In genomic region chr4:153142700-153143438, GRCh38 we compare ENCODE assay signal across 8 cellular contexts.
DNase-seq lines count a peak whose midpoint lies in the region; ATAC-seq and TF ChIP-seq lines count a peak whose summit lies in the region.

No MANE protein-coding gene starts in this region.

- H3K4me3 ChIP-seq in endodermal cell (ENCODE audit: low read length), result no peak overlapping the region
- H3K4me3 ChIP-seq in stomach, result peak overlapping the region in 2 of 4 donors; percentile 13 to 16

- peak; percentile 89 for TF ChIP-seq CTCF in endodermal cell (conservative IDR thresholded peaks at IDR 0.05)
- TF ChIP-seq CTCF in mesothelial cell of epicardium (IDR thresholded peaks at IDR 0.05; ENCODE audit: unreplicated experiment), result peak; percentile 68
- peak in 5 of 7 experiments; percentile 68 to 83 (median 70) for TF ChIP-seq CTCF in stomach (IDR thresholded peaks at IDR 0.05)

- intact Hi-C loops in activated CD4-positive, alpha-beta T cell treated with anti-CD3 and anti-CD28 coated beads, Interleukin-2, amount 10 ng/mL, durations not matched to agents 24 days and 14 days (cut with micrococcal nuclease), result loop anchor here (1.0 kb wide), 4 partner anchors 175 to 607 kb away; no protein-coding TSS in a partner anchor
- intact Hi-C loops in stomach (cut with DNase I; ENCODE audit: low total_unique reads), result no loop called here

- no peaks in the 10 kb centered on the region for H3K36me3 ChIP-seq in endodermal cell (ENCODE audit: control insufficient read depth, insufficient read depth, low read length)
- H3K36me3 ChIP-seq in stomach, result no peaks in the 10 kb centered on the region

- peak; percentile 58 for ATAC-seq in HG02642 (IDR thresholded peaks at IDR 0.05; ENCODE audit: poor library complexity, unreplicated experiment)
- no peak for ATAC-seq in HG03521 (IDR thresholded peaks at IDR 0.05; ENCODE audit: unreplicated experiment)

- no peak overlapping the region for H3K27ac Mint-ChIP-seq in activated CD4-positive, alpha-beta T cell treated with anti-CD3 and anti-CD28 coated beads, Interleukin-2, amount 10 ng/mL, durations not matched to agents 24 days and 14 days
- H3K27ac Mint-ChIP-seq in endodermal cell (no peak overlapping the region), mesothelial cell of epicardium (peak overlapping the region; percentile 88)

- H3K27me3 Mint-ChIP-seq in activated CD4-positive, alpha-beta T cell treated with anti-CD3 and anti-CD28 coated beads, Interleukin-2, amount 10 ng/mL, durations not matched to agents 24 days and 14 days, result peaks cover 16% of the 10 kb centered on the region
- H3K27me3 Mint-ChIP-seq in endodermal cell (ENCODE audit: insufficient read depth) (no peaks in the 10 kb centered on the region), mesothelial cell of epicardium (ENCODE audit: low read depth) (no peaks in the 10 kb centered on the region)

- WGBS in endodermal cell (ENCODE audit: insufficient coverage in 1 of 2, insufficient read length in 1 of 2), 2 experiments, result 48 to 51% methylated on average over 5 to 7 of the region's 7 CpGs
- WGBS in stomach, 5 donors, result 39 to 48% (median 43%) methylated on average over 7 of the region's 7 CpGs

- DNase-seq in CD1c-positive myeloid dendritic cell (ENCODE audit: extremely low spot score), result peak; percentile 74
- DNase-seq in NCI-H460 (ENCODE audit: extremely low read depth, low read depth), result peak; percentile 74
- peak; percentile 83 for DNase-seq in activated CD4-positive, alpha-beta T cell treated with anti-CD3 and anti-CD28 coated beads, Interleukin-2, amount 10 ng/mL, durations not matched to agents 24 days and 14 days
- DNase-seq in endodermal cell, result peak; percentile 91
- DNase-seq in mesothelial cell of epicardium (ENCODE audit: low spot score in 2 of 2, unreplicated experiment in 2 of 2), result peak; percentile 28 to 62
- peak; percentile 89 for DNase-seq in stomach

- H3K9me3 ChIP-seq in endodermal cell (ENCODE audit: control insufficient read depth, low read length), result no peaks in the 10 kb centered on the region
- H3K9me3 ChIP-seq in stomach, result no peaks in the 10 kb centered on the region

- H3K27me3 ChIP-seq in endodermal cell (ENCODE audit: control insufficient read depth, insufficient read depth, low read length, poor library complexity, severe bottlenecking) (no peaks in the 10 kb centered on the region), stomach (peaks cover 0 to 4% (median 0%) of the 10 kb centered on the region in 3 donors)

- H3K9ac ChIP-seq in endodermal cell (ENCODE audit: extremely low read depth, low read length, poor library complexity, severe bottlenecking), result no peak overlapping the region

- no peaks in the 10 kb centered on the region for H3K36me3 Mint-ChIP-seq in activated CD4-positive, alpha-beta T cell treated with anti-CD3 and anti-CD28 coated beads, Interleukin-2, amount 10 ng/mL, durations not matched to agents 24 days and 14 days (ENCODE audit: low read depth)
- H3K36me3 Mint-ChIP-seq in endodermal cell (ENCODE audit: low read depth) (no peaks in the 10 kb centered on the region), mesothelial cell of epicardium (no peaks in the 10 kb centered on the region)

- peaks cover 4% of the 10 kb centered on the region for H3K4me1 Mint-ChIP-seq in activated CD4-positive, alpha-beta T cell treated with anti-CD3 and anti-CD28 coated beads, Interleukin-2, amount 10 ng/mL, durations not matched to agents 24 days and 14 days
- peaks cover 16% of the 10 kb centered on the region for H3K4me1 Mint-ChIP-seq in endodermal cell
- H3K4me1 Mint-ChIP-seq in mesothelial cell of epicardium, result peaks cover 22% of the 10 kb centered on the region

- TF ChIP-seq POLR2A in stomach (IDR thresholded peaks at IDR 0.05), result no peak

- H3K27ac ChIP-seq in endodermal cell (ENCODE audit: low read depth, low read length), result peak overlapping the region; percentile 50
- peak overlapping the region; percentile 59 to 80 (median 72) for H3K27ac ChIP-seq in stomach

- TF ChIP-seq EP300 in stomach (IDR thresholded peaks at IDR 0.05), result no peak

- no peaks in the 10 kb centered on the region for H3K9me3 Mint-ChIP-seq in activated CD4-positive, alpha-beta T cell treated with anti-CD3 and anti-CD28 coated beads, Interleukin-2, amount 10 ng/mL, durations not matched to agents 24 days and 14 days
- H3K9me3 Mint-ChIP-seq in endodermal cell, result no peaks in the 10 kb centered on the region
- no peaks in the 10 kb centered on the region for H3K9me3 Mint-ChIP-seq in mesothelial cell of epicardium

- H3K4me1 ChIP-seq in endodermal cell (ENCODE audit: control insufficient read depth, insufficient read depth, low read length), result peaks cover 3% of the 10 kb centered on the region
- H3K4me1 ChIP-seq in stomach, result peaks cover 6 to 36% (median 24%) of the 10 kb centered on the region in 4 donors

- no peak overlapping the region for H3K4me3 Mint-ChIP-seq in activated CD4-positive, alpha-beta T cell treated with anti-CD3 and anti-CD28 coated beads, Interleukin-2, amount 10 ng/mL, durations not matched to agents 24 days and 14 days
- no peak overlapping the region for H3K4me3 Mint-ChIP-seq in endodermal cell
- H3K4me3 Mint-ChIP-seq in mesothelial cell of epicardium, result no peak overlapping the region
